In genomic region chr18:22170421-22171262, GRCh38 we compare ENCODE assay signal across 9 cellular contexts. TPM values are rescaled to one million over a fixed set of nuclear protein-coding genes. Genes with fewer than 3 reads are reported as not detected.
A peak's percentile ranks its signal among the peaks of the same experiment; 100 is the strongest.
DNase-seq lines count a peak whose midpoint lies in the region; ATAC-seq, FAIRE-seq and TF ChIP-seq lines count a peak whose summit lies in the region.
"Had no signal": no experiment of that assay in that cellular context is flagged by ENCODE, and none has a peak within 500 bp of the region (broad histone marks: within the 10 kb centered on the region; RNA-seq: fewer than 3 reads in every experiment).

No MANE protein-coding gene starts in this region.

- no peak for TF ChIP-seq RAD21 in H1 (IDR thresholded peaks at IDR 0.05 in 1 of 2, conservative IDR thresholded peaks at IDR 0.05 in 1 of 2; ENCODE audit: low read depth in 2 of 2, low read length in 2 of 2)

- no peak overlapping the region for H3K18ac ChIP-seq in H1 (ENCODE audit: extremely low read depth, low read length)

- H3K4me1 ChIP-seq in SJCRH30: no peaks in the 10 kb centered on the region
- H3K4me1 ChIP-seq in H1 (replicated peaks in 1 of 4; ENCODE audit: control insufficient read depth in 3 of 4, insufficient read depth in 4 of 4, low read length in 3 of 4): peaks cover 0 to 37% (median 13%) of the 10 kb centered on the region in 4 experiments; a peak in 5 of 7 replicates
- no peaks in the 10 kb centered on the region for H3K4me1 ChIP-seq in mucosa of stomach (ENCODE audit: control insufficient read depth, insufficient read depth, low read length)

- no peak overlapping the region for H3K23ac ChIP-seq in H1 (ENCODE audit: insufficient read length)

- H2AFZ ChIP-seq in H1 (ENCODE audit: low read length): no peak overlapping the region

- ATAC-seq in GM18517 (IDR thresholded peaks at IDR 0.05; ENCODE audit: unreplicated experiment) (no peak), GM21381 (IDR thresholded peaks at IDR 0.05; ENCODE audit: unreplicated experiment) (no peak), GM19397 (IDR thresholded peaks at IDR 0.05; ENCODE audit: unreplicated experiment) (no peak)

- H3K4ac ChIP-seq in H1 (replicated peaks; ENCODE audit: insufficient read length, low read depth, low read length): no peak overlapping the region

- H4K5ac ChIP-seq in H1 (ENCODE audit: insufficient read length, low read depth, low read length): no peak overlapping the region

- no peaks in the 10 kb centered on the region for H3K79me2 ChIP-seq in H1 (ENCODE audit: control insufficient read depth in 1 of 2, insufficient read depth in 2 of 2, low read length in 2 of 2)

- H2BK12ac ChIP-seq in H1 (ENCODE audit: low read depth, low read length): peak overlapping the region; percentile 50; the same call in 1 of the 2 replicates

- H4K20me1 ChIP-seq in H1 (replicated peaks in 1 of 2; ENCODE audit: control insufficient read depth in 1 of 2, insufficient read depth in 2 of 2, low read length in 2 of 2): peaks cover 28 to 31% of the 10 kb centered on the region in 2 experiments

- H4K8ac ChIP-seq in H1 (ENCODE audit: extremely low read depth, insufficient read depth, low read length): peak overlapping the region; percentile 12

- no peak overlapping the region for H4K91ac ChIP-seq in H1 (replicated peaks; ENCODE audit: insufficient read length, low read length)

- no peak overlapping the region for H2BK120ac ChIP-seq in H1 (replicated peaks; ENCODE audit: low read depth, low read length)

- no peak for TF ChIP-seq EP300 in H1 (IDR thresholded peaks at IDR 0.05; ENCODE audit: borderline replicate concordance in 1 of 2, low read depth in 2 of 2, low read length in 2 of 2)

- no peak for TF ChIP-seq POLR2A in H1 (IDR thresholded peaks at IDR 0.05; ENCODE audit: control extremely low read depth in 1 of 2, low read depth in 2 of 2, low read length in 2 of 2)

- H3K56ac ChIP-seq in H1 (replicated peaks; ENCODE audit: insufficient read length, low read depth, low read length): no peak overlapping the region

- H2BK5ac ChIP-seq in H1 (ENCODE audit: low read depth, low read length): no peak overlapping the region; the same call in 1 of the 2 replicates

- H2BK15ac ChIP-seq in H1 (ENCODE audit: low read length): no peak overlapping the region

- TF ChIP-seq CTCF in H1 (IDR thresholded peaks at IDR 0.05; ENCODE audit: control extremely low read depth in 1 of 3, insufficient read depth in 1 of 3, low read depth in 1 of 3, low read length in 3 of 3): no peak

- H3K14ac ChIP-seq in H1 (ENCODE audit: insufficient read length): no peak overlapping the region

- DNase-seq in NCI-H524 (lab: John Stamatoyannopoulos, UW) (peak; percentile 15 to 55), NCI-H524 treated with DMSO at 0.1 percent for 48 hours (lab: John Stamatoyannopoulos, UW) (no peak), SJCRH30 (peak in 1 of 2 experiments; percentile 9), H1 (ENCODE audit: low read depth in 1 of 2, low spot score in 2 of 2) (peak in 1 of 2 experiments; percentile 71)
- DNase-seq: DND-41 had no signal

- peak overlapping the region; percentile 71 to 88 for H3K4me2 ChIP-seq in H1 (ENCODE audit: insufficient read depth in 1 of 2, low read depth in 2 of 2, low read length in 2 of 2)

- no peak overlapping the region for H3K9ac ChIP-seq in H1 (replicated peaks in 1 of 4; ENCODE audit: extremely low read depth in 1 of 4, low read depth in 3 of 4, low read length in 3 of 4)
- H3K9ac ChIP-seq in mucosa of stomach (ENCODE audit: low read length): peak overlapping the region; percentile 99

- WGBS in H1 (ENCODE audit: extremely low coverage in 1 of 2, insufficient coverage in 1 of 2, insufficient read length in 1 of 2, insufficient replicate concordance in 2 of 2, low coverage in 1 of 2, low lambda C conversion rate in 2 of 2, missing lambda C conversion rate in 1 of 2), 2 experiments: 3% methylated on average over 35 of the region's 66 CpGs; no CpG with 5 or more reads in 1 of the 2 experiments

- H3K79me1 ChIP-seq in H1 (ENCODE audit: low read depth, low read length): no peaks in the 10 kb centered on the region

- H3K9me3 ChIP-seq in SJCRH30 (replicated peaks): no peaks in the 10 kb centered on the region
- H3K9me3 ChIP-seq in H1 (ENCODE audit: insufficient read depth in 2 of 2, low read depth in 1 of 2, low read length in 1 of 2): no peaks in the 10 kb centered on the region
- no peaks in the 10 kb centered on the region for H3K9me3 ChIP-seq in mucosa of stomach (ENCODE audit: control insufficient read depth, low read length)

- H3K36me3 ChIP-seq in SJCRH30: no peaks in the 10 kb centered on the region
- peaks cover 0 to 15% (median 0%) of the 10 kb centered on the region in 4 experiments; a peak in 1 of 8 replicates for H3K36me3 ChIP-seq in H1 (ENCODE audit: control insufficient read depth in 2 of 4, insufficient read depth in 4 of 4, low read length in 3 of 4)
- peaks cover 29% of the 10 kb centered on the region for H3K36me3 ChIP-seq in mucosa of stomach (ENCODE audit: control insufficient read depth, insufficient read depth, low read length)

- peaks cover 17% of the 10 kb centered on the region; the same call in 1 of the 2 replicates for H3K23me2 ChIP-seq in H1 (ENCODE audit: low read depth, low read length)

- no peak overlapping the region for H2AK5ac ChIP-seq in H1 (ENCODE audit: low read depth, low read length)

- FAIRE-seq in H1 (lab: Jason Lieb, UNC): no peak

- H3K27ac ChIP-seq in SJCRH30 (no peak overlapping the region), H1 (ENCODE audit: low read depth, low read length) (no peak overlapping the region)

- no peaks in the 10 kb centered on the region for H3K27me3 ChIP-seq in SJCRH30
- peaks cover 88 to 100% (median 95%) of the 10 kb centered on the region in 4 experiments for H3K27me3 ChIP-seq in H1 (replicated peaks in 1 of 4; ENCODE audit: control insufficient read depth in 3 of 4, extremely low read depth in 1 of 4, insufficient read depth in 3 of 4, low read length in 3 of 4)
- peaks cover 31% of the 10 kb centered on the region for H3K27me3 ChIP-seq in mucosa of stomach (ENCODE audit: control insufficient read depth, insufficient read depth, low read length)

- H3K4me3 ChIP-seq in SJCRH30 (peak overlapping the region; percentile 64), H1 (ENCODE audit: extremely low read depth in 1 of 4, insufficient read depth in 2 of 4, low read depth in 3 of 4, low read length in 4 of 4) (peak overlapping the region; percentile 34 to 70 (median 50)), mucosa of stomach (ENCODE audit: low read length) (peak overlapping the region; percentile 93)

- POLR2A ChIA-PET in H1 (lab: Charles Lee; ENCODE audit: partially characterized antibody): no interaction called here

- CTCF ChIA-PET in H1 (lab: Charles Lee; ENCODE audit: partially characterized antibody): interaction anchor here (0.7 kb wide), 1 partner anchor 163 kb away, joined by 3 read pairs; no protein-coding TSS in a partner anchor

- H2BK20ac ChIP-seq in H1 (ENCODE audit: low read length): no peak overlapping the region

TF ChIP-seq in H1, 55 proteins besides CTCF, POLR2A, EP300 and RAD21:
- TF ChIP-seq RNF2 (IDR thresholded peaks at IDR 0.05; ENCODE audit: borderline replicate concordance, low read depth, low read length, missing control alignments, poor library complexity, severe bottlenecking) (peak; percentile 79), EZH2 (IDR thresholded peaks at IDR 0.05; ENCODE audit: low read depth, low read length, severe bottlenecking) (peak; percentile 87), CHD2 (IDR thresholded peaks at IDR 0.05; ENCODE audit: low read length) (no peak), SUZ12 (IDR thresholded peaks at IDR 0.05; ENCODE audit: low read length) (peak; percentile 75; the same call in 1 of the 2 replicates), CTBP2 (IDR thresholded peaks at IDR 0.05; ENCODE audit: borderline replicate concordance, insufficient read depth, insufficient read length, low read length) (no peak), CBX8 (IDR thresholded peaks at IDR 0.05; ENCODE audit: borderline replicate concordance, low read depth, low read length) (peak; percentile 51; the same call in 1 of the 2 replicates)

RNA-seq across cellular contexts. Expression of gene GATA6, which starts 1.3 kb away (rescaled TPM):
- 0.69 and 1.1 TPM in 2 replicates for total RNA-seq in SJCRH30 (2014; rRNA removed; shearing (Covaris generic))
- total RNA-seq in H1 (2021; fragmentation: NEBNext Ultra II Directional; extraction: Animal tissue kit (Norgen Biotek cat#: 25700)): 0.09 and 0.25 TPM in 2 replicates
- polyA plus RNA-seq in H1 (2011; rRNA removed): 0.02 TPM in 1 of 2 replicates, not detected in the other
- not detected for polyA plus RNA-seq in H1 (2011; cell fraction: cytosol; rRNA removed)
- 0.03 TPM for polyA plus RNA-seq in H1 (2011; cell fraction: nucleus; rRNA removed)
- polyA plus RNA-seq in H1 (2012, experiment 1 of 2): 0.09 to 0.19 TPM (median 0.18 TPM) in 3 of 4 replicates, not detected in the other
- polyA plus RNA-seq in H1 (2012, experiment 2 of 2): 0.14 TPM
- not detected for polyA plus RNA-seq in H1 (2013, experiment 1 of 2)
- not detected for polyA plus RNA-seq in H1 (2013, experiment 2 of 2)
- 0.06 TPM in 1 of 2 replicates, not detected in the other for polyA minus RNA-seq in H1 (2011; rRNA and poly(A)+ RNA removed)
- polyA minus RNA-seq in H1 (2011; cell fraction: cytosol; rRNA and poly(A)+ RNA removed): not detected
- not detected for polyA minus RNA-seq in H1 (2011; cell fraction: nucleus; rRNA and poly(A)+ RNA removed)
